Comparison of ENCODE assay signal across 22 cellular contexts in the genomic region with DNA sequence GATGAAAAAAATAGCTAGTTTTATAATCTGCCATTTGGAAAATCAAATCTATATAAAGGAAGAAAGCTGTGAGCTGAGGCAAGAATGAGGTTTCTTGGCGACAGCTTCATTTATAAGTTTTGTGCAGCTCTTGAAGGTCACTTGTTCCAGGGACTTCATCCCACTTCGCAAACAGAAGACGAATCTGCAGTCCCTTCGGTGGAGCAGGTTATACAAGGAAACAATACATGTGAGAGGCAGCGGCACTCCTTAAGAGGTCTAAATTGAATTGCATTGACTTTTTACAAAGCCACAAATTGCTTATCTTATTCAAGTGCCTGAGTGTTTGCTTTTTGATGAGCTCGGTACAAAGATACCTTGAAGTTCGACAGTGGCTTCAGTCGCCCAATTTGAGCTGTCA.
"Had no signal": no experiment of that assay in that cellular context is flagged by ENCODE, and none has a peak within 500 bp of the region (broad histone marks: within the 10 kb centered on the region; RNA-seq: fewer than 3 reads in every experiment).

No MANE protein-coding gene starts in this region.

- H3K4me1 ChIP-seq: gastroesophageal sphincter, psoas muscle, right atrium auricular region, thyroid gland had no signal

- H3K36me3 Mint-ChIP-seq: activated naive CD8-positive, alpha-beta T cell treated with anti-CD3 and anti-CD28 coated beads, Interleukin-2, amount 10 ng/mL, durations not matched to agents 7 days and 5 days; naive thymus-derived CD4-positive, alpha-beta T cell had no signal

- H3K27ac ChIP-seq: coronary artery, gastroesophageal sphincter, lower lobe of right lung, ovary, psoas muscle, right atrium auricular region, thyroid gland had no signal

- H3K9me3 ChIP-seq: gastroesophageal sphincter, lower lobe of right lung, right atrium auricular region, thyroid gland had no signal

- H3K9me3 Mint-ChIP-seq: activated CD4-positive, alpha-beta memory T cell treated with anti-CD3 and anti-CD28 coated beads, Interleukin-2, amount 10 ng/mL, durations not matched to agents 7 days and 5 days; activated naive CD8-positive, alpha-beta T cell treated with anti-CD3 and anti-CD28 coated beads, Interleukin-2, amount 10 ng/mL, durations not matched to agents 7 days and 5 days; stimulated activated naive CD8-positive, alpha-beta T cell treated with anti-CD3 and anti-CD28 coated beads, Interleukin-15, Interleukin-2, amounts not matched to agents 100 ng/mL and 50 ng/mL, for 24 hours; T-helper 1 cell treated with Interleukin-12 subunit alpha and Interleukin-12 subunit beta and Interleukin-4 antibody, amounts not matched to agents 30 μg/mL and 1 μg/mL, for 36 hours had no signal

- H3K4me1 Mint-ChIP-seq: activated CD4-positive, alpha-beta memory T cell treated with anti-CD3 and anti-CD28 coated beads, Interleukin-2, amount 10 ng/mL, durations not matched to agents 7 days and 5 days; activated naive CD8-positive, alpha-beta T cell treated with anti-CD3 and anti-CD28 coated beads, Interleukin-2, amount 10 ng/mL, durations not matched to agents 7 days and 5 days; naive thymus-derived CD4-positive, alpha-beta T cell had no signal

- H3K27me3 ChIP-seq: ovary, right atrium auricular region, thyroid gland had no signal

- H3K36me3 ChIP-seq: gastroesophageal sphincter, lower lobe of right lung, ovary, right atrium auricular region, thyroid gland had no signal

- H3K4me3 Mint-ChIP-seq: activated CD4-positive, alpha-beta memory T cell treated with anti-CD3 and anti-CD28 coated beads, Interleukin-2, amount 10 ng/mL, durations not matched to agents 7 days and 5 days; activated naive CD4-positive, alpha-beta T cell treated with anti-CD3 and anti-CD28 coated beads for 36 hours; activated naive CD8-positive, alpha-beta T cell treated with anti-CD3 and anti-CD28 coated beads, Interleukin-2, amount 10 ng/mL, durations not matched to agents 7 days and 5 days; activated T-cell treated with anti-CD3 and anti-CD28 coated beads, Interleukin-2, amount 50 U/mL, for 72 hours; naive thymus-derived CD4-positive, alpha-beta T cell; stimulated activated naive CD8-positive, alpha-beta T cell treated with anti-CD3 and anti-CD28 coated beads, Interleukin-15, Interleukin-2, amounts not matched to agents 100 ng/mL and 50 ng/mL, for 24 hours; T-helper 1 cell treated with Interleukin-12 subunit alpha and Interleukin-12 subunit beta and Interleukin-4 antibody, amounts not matched to agents 30 μg/mL and 1 μg/mL, for 36 hours had no signal

- H3K4me3 ChIP-seq: coronary artery, gastroesophageal sphincter, lower lobe of right lung, ovary, psoas muscle, right atrium auricular region, thyroid gland had no signal

- ATAC-seq: activated T-cell treated with anti-CD3 and anti-CD28 coated beads, Interleukin-2, amount 50 U/mL, for 72 hours; gastroesophageal sphincter; naive thymus-derived CD4-positive, alpha-beta T cell had no signal

- DNase-seq: activated CD4-positive, alpha-beta memory T cell treated with anti-CD3 and anti-CD28 coated beads, Interleukin-2, amount 10 ng/mL, durations not matched to agents 7 days and 5 days; activated CD4-positive, alpha-beta T cell treated with anti-CD3 and anti-CD28 coated beads for 48 hours; activated CD4-positive, CD25-positive, alpha-beta regulatory T cell; activated effector memory CD4-positive, alpha-beta T cell treated with Interleukin-2 at 50 U/mL for 16 hours; activated naive CD4-positive, alpha-beta T cell treated with anti-CD3 and anti-CD28 coated beads for 36 hours; activated naive CD8-positive, alpha-beta T cell treated with anti-CD3 and anti-CD28 coated beads, Interleukin-2, amount 10 ng/mL, durations not matched to agents 7 days and 5 days; activated T-cell treated with anti-CD3 and anti-CD28 coated beads, Interleukin-2, amount 50 U/mL, for 72 hours; amygdala; lower lobe of right lung; mesendoderm; naive thymus-derived CD4-positive, alpha-beta T cell; psoas muscle; stimulated activated CD4-positive, alpha-beta T cell treated with anti-CD3 and anti-CD28 coated beads, Interleukin-4, amount 100 ng/mL, for 4 hours; substantia nigra; T1000; thyroid gland had no signal

- H3K27ac Mint-ChIP-seq: activated CD4-positive, alpha-beta memory T cell treated with anti-CD3 and anti-CD28 coated beads, Interleukin-2, amount 10 ng/mL, durations not matched to agents 7 days and 5 days; activated naive CD4-positive, alpha-beta T cell treated with anti-CD3 and anti-CD28 coated beads for 36 hours; activated naive CD8-positive, alpha-beta T cell treated with anti-CD3 and anti-CD28 coated beads, Interleukin-2, amount 10 ng/mL, durations not matched to agents 7 days and 5 days; activated T-cell treated with anti-CD3 and anti-CD28 coated beads, Interleukin-2, amount 50 U/mL, for 72 hours; stimulated activated naive CD8-positive, alpha-beta T cell treated with anti-CD3 and anti-CD28 coated beads, Interleukin-15, Interleukin-2, amounts not matched to agents 100 ng/mL and 50 ng/mL, for 24 hours; T-helper 1 cell treated with Interleukin-12 subunit alpha and Interleukin-12 subunit beta and Interleukin-4 antibody, amounts not matched to agents 30 μg/mL and 1 μg/mL, for 36 hours had no signal

- H3K27me3 Mint-ChIP-seq: activated CD4-positive, alpha-beta memory T cell treated with anti-CD3 and anti-CD28 coated beads, Interleukin-2, amount 10 ng/mL, durations not matched to agents 7 days and 5 days; stimulated activated naive CD8-positive, alpha-beta T cell treated with anti-CD3 and anti-CD28 coated beads, Interleukin-15, Interleukin-2, amounts not matched to agents 100 ng/mL and 50 ng/mL, for 24 hours had no signal
